14 cellular contexts compared by ENCODE assay signal in the genomic region with DNA sequence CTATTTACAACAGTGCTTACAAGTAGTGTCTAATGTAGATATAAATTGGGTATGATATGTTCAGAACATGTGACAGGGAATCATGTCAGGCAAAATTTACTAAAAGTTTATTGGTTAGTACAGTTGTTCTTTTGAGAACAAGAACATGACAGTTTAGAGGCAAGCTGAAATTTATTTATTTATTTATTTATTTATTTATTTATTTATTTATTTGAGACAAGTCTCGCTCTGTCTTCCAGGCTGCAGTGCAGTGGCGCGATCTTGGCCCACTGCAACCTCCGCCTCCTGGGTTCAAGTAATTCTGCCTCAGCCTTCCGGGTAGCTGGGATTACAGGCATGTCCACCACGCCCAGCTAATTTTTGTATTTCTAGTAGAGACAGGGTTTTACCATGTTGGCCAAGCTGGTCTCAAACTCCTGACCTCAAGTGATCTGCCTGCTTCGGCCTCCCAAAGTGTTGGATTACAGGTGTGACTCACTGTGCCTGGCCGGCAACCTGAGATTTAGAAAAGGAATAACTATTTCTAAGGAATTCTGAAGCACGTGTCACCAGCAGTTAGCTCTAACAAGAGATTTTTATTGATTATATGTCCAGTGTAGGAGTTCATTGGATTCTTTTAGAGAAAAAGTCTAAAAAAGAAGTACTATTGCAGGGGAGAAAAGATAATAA. TPM values are rescaled to one million over a fixed set of nuclear protein-coding genes. Genes with fewer than 3 reads are reported as not detected.
DNase-seq lines count a peak whose midpoint lies in the region; ATAC-seq and TF ChIP-seq lines count a peak whose summit lies in the region.
"Had no signal": no experiment of that assay in that cellular context is flagged by ENCODE, and none has a peak within 500 bp of the region (broad histone marks: within the 10 kb centered on the region; RNA-seq: fewer than 3 reads in every experiment).

No MANE protein-coding gene starts in this region.

- no peak overlapping the region for H2BK15ac ChIP-seq in neuronal stem cell (ENCODE audit: low read length)

- no peak overlapping the region for H2AFZ ChIP-seq in PC-3 (ENCODE audit: low read length)
- no peak overlapping the region for H2AFZ ChIP-seq in neuronal stem cell (ENCODE audit: low read length)

- 65 to 77% methylated on average over 9 of the region's 9 CpGs for WGBS in esophagus squamous epithelium, 2 donors
- WGBS in prostate gland = 76% methylated on average over 9 of the region's 9 CpGs
- WGBS in neuronal stem cell (ENCODE audit: extremely low coverage in 2 of 2, insufficient read length in 2 of 2, insufficient replicate concordance in 1 of 2), 2 donors = no CpG with 5 or more reads among the region's 9 CpGs

- no peaks in the 10 kb centered on the region for H3K36me3 ChIP-seq in PC-3 (ENCODE audit: low read depth, low read length)
- H3K36me3 ChIP-seq in esophagus squamous epithelium = no peaks in the 10 kb centered on the region
- H3K36me3 ChIP-seq in prostate gland = no peaks in the 10 kb centered on the region
- H3K36me3 ChIP-seq in neuronal stem cell (replicated peaks in 1 of 2; ENCODE audit: control insufficient read depth in 2 of 2, insufficient read depth in 2 of 2, low read length in 2 of 2) = no peaks in the 10 kb centered on the region
- H3K36me3 ChIP-seq: HAP-1, SJSA1 had no signal

- DNase-seq in DMS53 (lab: John Stamatoyannopoulos, UW) (peak; percentile 40), PC-3 (peak; percentile 57), esophagus squamous epithelium (lab: John Stamatoyannopoulos, UW) (no peak), prostate gland (ENCODE audit: low spot score) (no peak), neuronal stem cell (ENCODE audit: low spot score) (no peak), AG08395 (ENCODE audit: low spot score) (no peak)
- no peak for DNase-seq in activated CD8-positive, alpha-beta memory T cell treated with anti-CD3 and anti-CD28 coated beads, Interleukin-2, amount 50 U/mL, for 48 hours
- DNase-seq: CD8-positive, alpha-beta memory T cell; NCI-H345; T1000 had no signal

- no TSS peak for BruUV-seq in PC-3 (replicated peaks; lab: Mats Ljungman, UMichigan)

- peaks cover 71% of the 10 kb centered on the region for H3K79me2 ChIP-seq in PC-3 (ENCODE audit: low read length)

- H4K91ac ChIP-seq in neuronal stem cell (ENCODE audit: low read depth, low read length, poor library complexity) = no peak overlapping the region

- H3F3A ChIP-seq in PC-3 (ENCODE audit: low read length, unreplicated experiment) = peaks cover 7% of the 10 kb centered on the region

- H3K14ac ChIP-seq in neuronal stem cell (ENCODE audit: low read length) = no peak overlapping the region

- no peaks in the 10 kb centered on the region for H3K79me1 ChIP-seq in neuronal stem cell (ENCODE audit: low read depth, low read length)

- intact Hi-C loops in PC-3 (cut with micrococcal nuclease) = loop anchor here (10.0 kb wide), 1 partner anchor 89 kb away; no protein-coding TSS in a partner anchor
- intact Hi-C loops in esophagus squamous epithelium (cut with DNase I) = no loop called here
- intact Hi-C loops in prostate gland (cut with DNase I) = no loop called here

- no peak overlapping the region for H3K18ac ChIP-seq in neuronal stem cell (ENCODE audit: low read length)

- H2AK5ac ChIP-seq in neuronal stem cell (ENCODE audit: low read depth, low read length) = no peak overlapping the region

- H4K20me1 ChIP-seq in PC-3 (ENCODE audit: low read length) = no peaks in the 10 kb centered on the region

- H3K9me3 ChIP-seq in PC-3 (ENCODE audit: low read length) (no peaks in the 10 kb centered on the region), esophagus squamous epithelium (no peaks in the 10 kb centered on the region), prostate gland (no peaks in the 10 kb centered on the region), neuronal stem cell (replicated peaks in 1 of 2; ENCODE audit: control insufficient read depth in 2 of 2, insufficient read depth in 1 of 2, low read depth in 1 of 2, low read length in 2 of 2) (peaks cover 0 to 13% of the 10 kb centered on the region in 2 donors)
- H3K9me3 ChIP-seq: HAP-1, SJSA1 had no signal

- peak overlapping the region; percentile 85 for H3K4me2 ChIP-seq in PC-3 (ENCODE audit: low read length)
- no peak overlapping the region for H3K4me2 ChIP-seq in neuronal stem cell (ENCODE audit: insufficient read depth, low read length, poor library complexity, severe bottlenecking)

- H3K27ac ChIP-seq in PC-3 (ENCODE audit: low read length) = peak overlapping the region; percentile 88
- peak overlapping the region; percentile 11 to 72 (median 46) for H3K27ac ChIP-seq in esophagus squamous epithelium
- peak overlapping the region; percentile 46 to 72 for H3K27ac ChIP-seq in prostate gland
- H3K27ac ChIP-seq in neuronal stem cell (replicated peaks; ENCODE audit: low read length) = no peak overlapping the region
- H3K27ac ChIP-seq: SJSA1 had no signal

- H3K4me1 ChIP-seq in PC-3 (ENCODE audit: insufficient read depth, low read length) (peaks cover 45% of the 10 kb centered on the region), esophagus squamous epithelium (peaks cover 15 to 92% (median 43%) of the 10 kb centered on the region in 3 donors), prostate gland (replicated peaks) (peaks cover 16% of the 10 kb centered on the region), neuronal stem cell (ENCODE audit: control insufficient read depth in 2 of 2, insufficient read depth in 1 of 2, low read depth in 1 of 2, low read length in 2 of 2) (peaks cover 0 to 8% of the 10 kb centered on the region in 2 donors)
- H3K4me1 ChIP-seq: SJSA1 had no signal

- H2BK5ac ChIP-seq in neuronal stem cell (ENCODE audit: low read length) = no peak overlapping the region

- ATAC-seq in PC-3 (peak; percentile 37; the same call in 1 of the 2 replicates), GM21619 (IDR thresholded peaks at IDR 0.05; ENCODE audit: unreplicated experiment) (no peak)
- ATAC-seq: sciatic nerve had no signal

- no peak overlapping the region for H4K8ac ChIP-seq in neuronal stem cell (ENCODE audit: low read depth, low read length)

- no peak overlapping the region for H3K4ac ChIP-seq in neuronal stem cell (ENCODE audit: low read length)

- H3K4me3 ChIP-seq in PC-3 (ENCODE audit: low read length) (peak overlapping the region; percentile 51; the same call in 1 of the 2 replicates), esophagus squamous epithelium (no peak overlapping the region), prostate gland (no peak overlapping the region), neuronal stem cell (ENCODE audit: low read length in 2 of 2) (no peak overlapping the region)
- H3K4me3 ChIP-seq: HAP-1, SJSA1 had no signal

- no peak overlapping the region for H2BK120ac ChIP-seq in neuronal stem cell (ENCODE audit: low read depth, low read length)

- TF ChIP-seq POLR2A in esophagus squamous epithelium (IDR thresholded peaks at IDR 0.05) (no peak), prostate gland (IDR thresholded peaks at IDR 0.05) (no peak)

- H2BK12ac ChIP-seq in neuronal stem cell (ENCODE audit: low read length) = no peak overlapping the region

- H3K9ac ChIP-seq in PC-3 (ENCODE audit: low read length) = peak overlapping the region; percentile 39; the same call in 1 of the 2 replicates
- H3K9ac ChIP-seq in neuronal stem cell (ENCODE audit: low read depth, low read length, poor library complexity) = no peak overlapping the region

- H3K27me3 ChIP-seq in PC-3 (ENCODE audit: low read length) = no peaks in the 10 kb centered on the region
- H3K27me3 ChIP-seq in esophagus squamous epithelium = no peaks in the 10 kb centered on the region
- H3K27me3 ChIP-seq in prostate gland (replicated peaks; ENCODE audit: insufficient read depth) = no peaks in the 10 kb centered on the region
- no peaks in the 10 kb centered on the region for H3K27me3 ChIP-seq in neuronal stem cell (ENCODE audit: control insufficient read depth in 3 of 3, insufficient read depth in 3 of 3, low read depth in 1 of 3, low read length in 3 of 3)
- H3K27me3 ChIP-seq: SJSA1 had no signal

- TF ChIP-seq CTCF in PC-3 (conservative IDR thresholded peaks at IDR 0.05; ENCODE audit: low read depth, low read length) (no peak), esophagus squamous epithelium (IDR thresholded peaks at IDR 0.05) (no peak), prostate gland (IDR thresholded peaks at IDR 0.05) (no peak)

- H3K9me2 ChIP-seq in PC-3 (replicated peaks; ENCODE audit: low read length) = no peaks in the 10 kb centered on the region

- POLR2A ChIA-PET in PC-3 (lab: Charles Lee; ENCODE audit: unreplicated experiment) = no interaction called here

- CTCF ChIA-PET in PC-3 (lab: Charles Lee) = interaction anchor here (0.6 kb wide), 2 partner anchors 77 to 90 kb away, joined by 3 to 5 read pairs; no protein-coding TSS in a partner anchor

- no peak overlapping the region for H3K23ac ChIP-seq in neuronal stem cell (ENCODE audit: low read depth, low read length, poor library complexity)

RNA-seq across cellular contexts. Expression of a gene that starts 24.9 kb away (rescaled TPM):
- total RNA-seq in PC-3 (2014; rRNA removed) (8.1 and 12.7 TPM in 2 replicates), esophagus squamous epithelium (10 to 100 TPM; 17.1 to 77.8 (median 21.9) TPM), prostate gland (100 to 1,000 TPM in 1 of 2 donors, 10 to 100 TPM in 1; 46.5 to 102 TPM)
- 19.2 TPM for polyA plus RNA-seq in neuronal stem cell (2013, experiment 1 of 2)
- polyA plus RNA-seq in neuronal stem cell (2013, experiment 2 of 2) = 19.8 TPM

Comparison
In these comparisons a context has a peak if more than half of its experiments do, and no peak if none do; other contexts are left out.
1. DNase-seq: peak in DMS53 (single experiment) and PC-3 (single experiment); none in esophagus squamous epithelium (single experiment), prostate gland (single experiment), neuronal stem cell (single experiment), AG08395 (single experiment) and activated CD8-positive, alpha-beta memory T cell treated with anti-CD3 and anti-CD28 coated beads, Interleukin-2, amount 50 U/mL, for 48 hours (single experiment).